In genomic region chr20:63007722-63008488, GRCh38 we compare ENCODE assay signal across 1 cellular context.
TF ChIP-seq lines count a peak whose summit lies in the region.

No MANE protein-coding gene starts in this region.

TF ChIP-seq in SK-N-SH treated with all-trans-retinoic acid at 6 μM for 48 hours, 23 proteins besides CTCF, POLR2A, EP300 and RAD21 (continued from another document):
- TF ChIP-seq TSHZ2 (CRISPR knock-in tag; IDR thresholded peaks at IDR 0.05) (no peak), ZFP3 (CRISPR knock-in tag; IDR thresholded peaks at IDR 0.05) (no peak), ZNF70 (CRISPR knock-in tag; IDR thresholded peaks at IDR 0.05) (no peak), ZC3H10 (CRISPR knock-in tag; IDR thresholded peaks at IDR 0.05) (no peak)
